14 cellular contexts compared by ENCODE assay signal in genomic region chr2:55097462-55098410, GRCh38. TPM values are rescaled to one million over a fixed set of nuclear protein-coding genes. Genes with fewer than 3 reads are reported as not detected.
A peak's percentile ranks its signal among the peaks of the same experiment; 100 is the strongest.
DNase-seq lines count a peak whose midpoint lies in the region; ATAC-seq, FAIRE-seq and TF ChIP-seq lines count a peak whose summit lies in the region.
"Had no signal": no experiment of that assay in that cellular context is flagged by ENCODE, and none has a peak within 500 bp of the region (broad histone marks: within the 10 kb centered on the region; RNA-seq: fewer than 3 reads in every experiment).

No MANE protein-coding gene starts in this region.

- ATAC-seq in HepG2 (peak; percentile 53), thoracic aorta (ENCODE audit: insufficient number of reproducible peaks, low FRiP score, low read depth) (no peak)

- WGBS in HepG2 (ENCODE audit: low lambda C conversion rate) = 6% methylated on average over 6 of the region's 6 CpGs

- H4K20me1 ChIP-seq in astrocyte (ENCODE audit: insufficient read depth, low read length) (no peaks in the 10 kb centered on the region), HepG2 (ENCODE audit: insufficient read depth, low read length) (no peaks in the 10 kb centered on the region), Karpas-422 (ENCODE audit: insufficient read depth, low read depth, low read length) (no peaks in the 10 kb centered on the region)

- no peak overlapping the region for H3K27ac Mint-ChIP-seq in astrocyte (ENCODE audit: unreplicated experiment)
- no peak overlapping the region for H3K27ac Mint-ChIP-seq in CD4-positive, alpha-beta memory T cell
- H3K27ac Mint-ChIP-seq: activated naive CD4-positive, alpha-beta T cell treated with anti-CD3 and anti-CD28 coated beads, Interleukin-2, amount 50 U/mL, for 24 hours had no signal

- H3K27me3 Mint-ChIP-seq in astrocyte (ENCODE audit: low read depth, unreplicated experiment) = no peaks in the 10 kb centered on the region
- H3K27me3 Mint-ChIP-seq in CD4-positive, alpha-beta memory T cell = no peaks in the 10 kb centered on the region
- H3K27me3 Mint-ChIP-seq: activated naive CD4-positive, alpha-beta T cell treated with anti-CD3 and anti-CD28 coated beads, Interleukin-2, amount 50 U/mL, for 24 hours had no signal

- TF ChIP-seq CTCF in NB4 (IDR thresholded peaks at IDR 0.05; ENCODE audit: low read depth, low read length) (no peak), astrocyte (IDR thresholded peaks at IDR 0.05; ENCODE audit: insufficient read depth, low read depth, low read length) (no peak), HepG2 (CRISPR knock-in tag; IDR thresholded peaks at IDR 0.05) (no peak), thoracic aorta (IDR thresholded peaks at IDR 0.05) (no peak), kidney (IDR thresholded peaks at IDR 0.05; ENCODE audit: borderline replicate concordance, extremely low read depth, insufficient read depth) (no peak)

- H2AFZ ChIP-seq in astrocyte (ENCODE audit: low read depth, low read length) (no peak overlapping the region), HepG2 (ENCODE audit: low read length) (no peak overlapping the region), Karpas-422 (ENCODE audit: low read length) (no peak overlapping the region)

- H3K4me3 ChIP-seq in NB4 (ENCODE audit: low read depth, low read length) (no peak overlapping the region), astrocyte (ENCODE audit: insufficient read depth, low read depth, low read length) (no peak overlapping the region), HepG2 (replicated peaks in 1 of 3; ENCODE audit: insufficient read depth in 1 of 3, low read depth in 2 of 3, low read length in 3 of 3) (no peak overlapping the region), thoracic aorta (no peak overlapping the region), kidney (ENCODE audit: low read length in 2 of 2) (no peak overlapping the region), Karpas-422 (ENCODE audit: low read length) (no peak overlapping the region)
- H3K4me3 ChIP-seq in CD4-positive, alpha-beta memory T cell (ENCODE audit: low read length in 2 of 2) = no peak overlapping the region
- H3K4me3 ChIP-seq: HAP-1, right lobe of liver, SJSA1 had no signal

- no peaks in the 10 kb centered on the region for H3K27me3 ChIP-seq in astrocyte (ENCODE audit: insufficient read depth, low read length)
- H3K27me3 ChIP-seq in HepG2 (ENCODE audit: control insufficient read depth in 1 of 2, insufficient read depth in 2 of 2, low read length in 2 of 2) = no peaks in the 10 kb centered on the region
- no peaks in the 10 kb centered on the region for H3K27me3 ChIP-seq in thoracic aorta (replicated peaks; ENCODE audit: insufficient read depth)
- H3K27me3 ChIP-seq in CD4-positive, alpha-beta memory T cell (ENCODE audit: insufficient read depth, low read length) = no peaks in the 10 kb centered on the region
- no peaks in the 10 kb centered on the region for H3K27me3 ChIP-seq in Karpas-422 (ENCODE audit: low read length)
- H3K27me3 ChIP-seq: right lobe of liver, SJSA1 had no signal

- intact Hi-C loops in HepG2 (cut with micrococcal nuclease; ENCODE audit: unreplicated experiment) = no loop called here
- intact Hi-C loops in kidney (cut with DNase I) = no loop called here
- intact Hi-C loops in CD4-positive, alpha-beta memory T cell (cut with micrococcal nuclease) = no loop called here

- no peak for TF ChIP-seq POLR2A in NB4 (IDR thresholded peaks at IDR 0.05; ENCODE audit: extremely low read depth, insufficient read length)
- TF ChIP-seq POLR2A in HepG2 (IDR thresholded peaks at IDR 0.05; ENCODE audit: insufficient read depth in 1 of 2, low read depth in 2 of 2, low read length in 2 of 2) = no peak

- no peak overlapping the region for H3K4me3 Mint-ChIP-seq in astrocyte (ENCODE audit: unreplicated experiment)
- H3K4me3 Mint-ChIP-seq in CD4-positive, alpha-beta memory T cell = no peak overlapping the region
- H3K4me3 Mint-ChIP-seq: activated naive CD4-positive, alpha-beta T cell treated with anti-CD3 and anti-CD28 coated beads, Interleukin-2, amount 50 U/mL, for 24 hours had no signal

- H3K4me1 ChIP-seq in astrocyte (ENCODE audit: insufficient read depth, low read length) (peaks cover 51% of the 10 kb centered on the region), HepG2 (ENCODE audit: insufficient read depth, low read length) (peaks cover 17% of the 10 kb centered on the region), thoracic aorta (ENCODE audit: control insufficient read depth in 1 of 2, low read depth in 2 of 2) (peaks cover 40 to 64% of the 10 kb centered on the region in 2 donors), kidney (ENCODE audit: control insufficient read depth in 1 of 2, insufficient read depth in 1 of 2, low read depth in 1 of 2, low read length in 2 of 2) (peaks cover 0 to 3% of the 10 kb centered on the region in 2 donors), Karpas-422 (ENCODE audit: low read length) (peaks cover 13% of the 10 kb centered on the region)
- H3K4me1 ChIP-seq in CD4-positive, alpha-beta memory T cell (ENCODE audit: insufficient read depth, low read length) = peaks cover 3% of the 10 kb centered on the region

- no TSS peak for BruUV-seq in HepG2 (replicated peaks; lab: Mats Ljungman, UMichigan)

- H3K27ac ChIP-seq in astrocyte (ENCODE audit: low read depth, low read length) (no peak overlapping the region), HepG2 (ENCODE audit: extremely low read length, insufficient read depth, low read length) (no peak overlapping the region), thoracic aorta (peak overlapping the region; percentile 62 to 65), kidney (ENCODE audit: low read depth in 2 of 2, low read length in 2 of 2) (peak overlapping the region in 1 of 2 donors; percentile 40), Karpas-422 (ENCODE audit: low read length) (no peak overlapping the region)
- H3K27ac ChIP-seq in CD4-positive, alpha-beta memory T cell (ENCODE audit: low read depth, low read length) = no peak overlapping the region
- H3K27ac ChIP-seq: right lobe of liver, SJSA1 had no signal

- CTCF ChIA-PET in HepG2 (lab: Yijun Ruan, JAX; ENCODE audit: low intra/inter-chr PET ratio, low total read pairs) = no interaction called here
- CTCF ChIA-PET in CD4-positive, alpha-beta memory T cell (lab: Charles Lee; ENCODE audit: partially characterized antibody) = no interaction called here

- H3K9me3 Mint-ChIP-seq in astrocyte (ENCODE audit: unreplicated experiment) = no peaks in the 10 kb centered on the region
- no peaks in the 10 kb centered on the region for H3K9me3 Mint-ChIP-seq in CD4-positive, alpha-beta memory T cell
- H3K9me3 Mint-ChIP-seq: activated naive CD4-positive, alpha-beta T cell treated with anti-CD3 and anti-CD28 coated beads, Interleukin-2, amount 50 U/mL, for 24 hours had no signal

- H3K79me2 ChIP-seq in astrocyte (ENCODE audit: insufficient read depth, low read length) (no peaks in the 10 kb centered on the region), HepG2 (ENCODE audit: insufficient read depth, low read length) (no peaks in the 10 kb centered on the region), Karpas-422 (ENCODE audit: low read length) (no peaks in the 10 kb centered on the region)

- no peaks in the 10 kb centered on the region for H3K9me3 ChIP-seq in astrocyte (ENCODE audit: insufficient read depth, low read depth, low read length)
- H3K9me3 ChIP-seq in HepG2 (ENCODE audit: low read length) = no peaks in the 10 kb centered on the region
- H3K9me3 ChIP-seq in thoracic aorta = no peaks in the 10 kb centered on the region
- H3K9me3 ChIP-seq in kidney (ENCODE audit: control insufficient read depth in 1 of 2, low read length in 2 of 2) = no peaks in the 10 kb centered on the region
- H3K9me3 ChIP-seq in CD4-positive, alpha-beta memory T cell (ENCODE audit: control insufficient read depth in 1 of 2, low read length in 2 of 2) = no peaks in the 10 kb centered on the region
- H3K9me3 ChIP-seq in Karpas-422 (ENCODE audit: low read length) = no peaks in the 10 kb centered on the region
- H3K9me3 ChIP-seq: HAP-1, right lobe of liver, SJSA1 had no signal

- POLR2A ChIA-PET in HepG2 (lab: Yijun Ruan, JAX) = no interaction called here
- POLR2A ChIA-PET in CD4-positive, alpha-beta memory T cell (lab: Charles Lee; ENCODE audit: partially characterized antibody) = no interaction called here

- DNase-seq in NB4 (ENCODE audit: low read depth) = peak; percentile 49
- peak; percentile 73 for DNase-seq in astrocyte (ENCODE audit: low read depth)
- no peak for DNase-seq in HepG2 (ENCODE audit: low spot score)
- no peak for DNase-seq in thoracic aorta (ENCODE audit: low spot score)
- no peak for DNase-seq in amygdala (lab: John Stamatoyannopoulos, UW)
- no peak for DNase-seq in kidney
- no peak for DNase-seq in CD4-positive, alpha-beta memory T cell
- no peak for DNase-seq in Karpas-422
- DNase-seq: kidney glomerular epithelial cell, NCI-H187, right lobe of liver had no signal

- FAIRE-seq in astrocyte (lab: Jason Lieb, UNC) (no peak), HepG2 (lab: Jason Lieb, UNC) (no peak), kidney (lab: Jason Lieb, UNC) (no peak)

- H3K9ac ChIP-seq in astrocyte (ENCODE audit: low read length) (no peak overlapping the region), HepG2 (ENCODE audit: insufficient read depth, low read depth, low read length) (no peak overlapping the region), kidney (ENCODE audit: low read length in 2 of 2) (no peak overlapping the region), Karpas-422 (ENCODE audit: low read length) (no peak overlapping the region)

- H3K36me3 Mint-ChIP-seq in astrocyte (ENCODE audit: low read depth, unreplicated experiment) = no peaks in the 10 kb centered on the region
- no peaks in the 10 kb centered on the region for H3K36me3 Mint-ChIP-seq in CD4-positive, alpha-beta memory T cell
- H3K36me3 Mint-ChIP-seq: activated naive CD4-positive, alpha-beta T cell treated with anti-CD3 and anti-CD28 coated beads, Interleukin-2, amount 50 U/mL, for 24 hours had no signal

- TF ChIP-seq RAD21 in HepG2 (CRISPR knock-in tag; IDR thresholded peaks at IDR 0.05) = no peak

- in situ Hi-C loops in HepG2 (cut with HindIII; ENCODE audit: extremely low pct_ligation_motif_present, low pct_unique_long_range_greater_than_20kb) = no loop called here

- H3K4me2 ChIP-seq in astrocyte (ENCODE audit: low read length) = peak overlapping the region; percentile 35
- H3K4me2 ChIP-seq in HepG2 (ENCODE audit: low read depth, low read length) = peak overlapping the region; percentile 9; the same call in 1 of the 2 replicates
- no peak overlapping the region for H3K4me2 ChIP-seq in Karpas-422 (ENCODE audit: low read depth, low read length, poor library complexity, severe bottlenecking)

- TF ChIP-seq EP300 in HepG2 (IDR thresholded peaks at IDR 0.05; ENCODE audit: low read depth in 2 of 2, low read length in 2 of 2) = no peak
- no peak for TF ChIP-seq EP300 in HepG2 (CRISPR knock-in tag; IDR thresholded peaks at IDR 0.05; ENCODE audit: borderline replicate concordance)

- H3K9me2 ChIP-seq in Karpas-422 (replicated peaks; ENCODE audit: insufficient read depth, low read length) = no peaks in the 10 kb centered on the region

- H3K4me1 Mint-ChIP-seq in astrocyte (ENCODE audit: low read depth, unreplicated experiment) = peaks cover 17% of the 10 kb centered on the region
- H3K4me1 Mint-ChIP-seq in CD4-positive, alpha-beta memory T cell = peaks cover 0 to 3% (median under 1%) of the 10 kb centered on the region in 4 donors

- H3K36me3 ChIP-seq in astrocyte (ENCODE audit: insufficient read depth, low read length) = no peaks in the 10 kb centered on the region
- H3K36me3 ChIP-seq in HepG2 (replicated peaks in 1 of 2; ENCODE audit: control insufficient read depth in 1 of 2, insufficient read depth in 2 of 2, low read length in 2 of 2) = no peaks in the 10 kb centered on the region
- H3K36me3 ChIP-seq in thoracic aorta = no peaks in the 10 kb centered on the region
- H3K36me3 ChIP-seq in kidney (ENCODE audit: control insufficient read depth in 1 of 2, insufficient read depth in 2 of 2, low read length in 2 of 2) = no peaks in the 10 kb centered on the region
- H3K36me3 ChIP-seq in CD4-positive, alpha-beta memory T cell (ENCODE audit: insufficient read depth, low read length) = no peaks in the 10 kb centered on the region
- no peaks in the 10 kb centered on the region for H3K36me3 ChIP-seq in Karpas-422 (ENCODE audit: insufficient read depth, low read length)
- H3K36me3 ChIP-seq: HAP-1, right lobe of liver, SJSA1 had no signal

RNA-seq across cellular contexts. Expression of gene RTN4, which starts 47.5 kb away (rescaled TPM):
- total RNA-seq in astrocyte = 509 and 541 TPM in 2 replicates
- total RNA-seq in HepG2 (2016; rRNA removed; fragmentation: Illumina TruSeq; extraction: Trizol) = 67.4 and 98.4 TPM in 2 replicates
- total RNA-seq in HepG2 (2016; cell fraction: cytosol; rRNA removed; fragmentation: Illumina TruSeq; extraction: Trizol; ENCODE audit: low read depth) = 113 and 115 TPM in 2 replicates
- total RNA-seq in HepG2 (2016; cell fraction: insoluble cytoplasmic fraction; rRNA removed; fragmentation: Illumina TruSeq; extraction: Trizol) = 65.4 and 98.8 TPM in 2 replicates
- total RNA-seq in HepG2 (2016; cell fraction: membrane; rRNA removed; fragmentation: Illumina TruSeq; extraction: Trizol) = 63.8 and 71.5 TPM in 2 replicates
- 135 and 150 TPM in 2 replicates for total RNA-seq in HepG2 (2016; cell fraction: nucleus; rRNA removed; fragmentation: Illumina TruSeq; extraction: Trizol)
- polyA plus RNA-seq in HepG2 (2011; rRNA removed) = 100 and 133 TPM in 2 replicates
- 56.6 and 89.3 TPM in 2 replicates for polyA plus RNA-seq in HepG2 (2011; cell fraction: cytosol; rRNA removed)
- 46.6 and 69.0 TPM in 2 replicates for polyA plus RNA-seq in HepG2 (2011; cell fraction: nucleus; rRNA removed)
- 176 and 196 TPM in 2 replicates for polyA plus RNA-seq in HepG2 (2012)
- 25.4 and 26.1 TPM in 2 replicates for polyA plus RNA-seq in HepG2 (2016; cell fraction: cytosol; fragmentation: Illumina TruSeq; extraction: Trizol; ENCODE audit: low read depth)
- polyA plus RNA-seq in HepG2 (2016; cell fraction: insoluble cytoplasmic fraction; fragmentation: Illumina TruSeq; extraction: Trizol; ENCODE audit: low read depth) = 104 and 116 TPM in 2 replicates
- polyA plus RNA-seq in HepG2 (2016; cell fraction: membrane; fragmentation: Illumina TruSeq; extraction: Trizol; ENCODE audit: low read depth) = 56.9 and 65.1 TPM in 2 replicates
- 271 and 279 TPM in 2 replicates for polyA plus RNA-seq in HepG2 (2016; cell fraction: nucleus; fragmentation: Illumina TruSeq; extraction: Trizol; ENCODE audit: insufficient read depth, low read depth)
- polyA minus RNA-seq in HepG2 (2011; rRNA and poly(A)+ RNA removed; ENCODE audit: low replicate concordance) = 71.7 and 98.5 TPM in 2 replicates
- 85.3 and 110 TPM in 2 replicates for polyA minus RNA-seq in HepG2 (2011; cell fraction: cytosol; rRNA and poly(A)+ RNA removed)
- polyA minus RNA-seq in HepG2 (2011; cell fraction: nucleus; rRNA and poly(A)+ RNA removed) = 103 and 105 TPM in 2 replicates
- total RNA-seq in thoracic aorta = 100 to 1,000 TPM; 253 to 331 TPM
- 296 TPM for total RNA-seq in kidney
- polyA plus RNA-seq in kidney (ENCODE audit: insufficient read depth, low read depth, low replicate concordance) = 329 TPM
- 10 to 100 TPM; 73.8 to 81.3 TPM for total RNA-seq in CD4-positive, alpha-beta memory T cell
- polyA plus RNA-seq in CD4-positive, alpha-beta memory T cell = 10 to 100 TPM; 89.1 to 90.0 TPM
- total RNA-seq in Karpas-422 (2014; rRNA removed; shearing (Covaris generic); ENCODE audit: low replicate concordance) = 72.3 and 109 TPM in 2 replicates

Comparison
In these comparisons a context has a peak if more than half of its experiments do, and no peak if none do; other contexts are left out.
1. DNase-seq: peak in NB4 (single experiment) and astrocyte (single experiment); none in HepG2 (single experiment), thoracic aorta (single experiment), amygdala (0 of 56), kidney (single experiment), CD4-positive, alpha-beta memory T cell (0 of 5) and Karpas-422 (single experiment).
2. H3K27ac ChIP-seq: peak in thoracic aorta (2 of 2); none in astrocyte (single experiment), HepG2 (single experiment), CD4-positive, alpha-beta memory T cell (single experiment) and Karpas-422 (single experiment).